ENCODE assay signal across 20 cellular contexts in genomic region chr6:164690241-164690640, GRCh38.
"Had no signal": no experiment of that assay in that cellular context is flagged by ENCODE, and none has a peak within 500 bp of the region (broad histone marks: within the 10 kb centered on the region; RNA-seq: fewer than 3 reads in every experiment).

No MANE protein-coding gene starts in this region.

- H3K27me3 ChIP-seq: neural progenitor cell, sigmoid colon, stomach had no signal

- H3K9me3 ChIP-seq: left ventricle myocardium inferior, lower lobe of right lung, psoas muscle had no signal

- H3K9ac ChIP-seq: neural progenitor cell, parathyroid adenoma had no signal

- DNase-seq: cortex of kidney; effector memory CD4-positive, alpha-beta T cell; immature natural killer cell; kidney; left cardiac atrium; left ventricle myocardium inferior; lower lobe of right lung; psoas muscle; sigmoid colon; small intestine; stimulated activated CD4-positive, alpha-beta T cell treated with anti-CD3 and anti-CD28 coated beads, Interleukin-12 subunit alpha, Interleukin-12 subunit beta, amount 100 ng/mL, for 4 hours; stimulated activated naive CD4-positive, alpha-beta T cell; stomach; trophoblast cell had no signal

- H3K4me1 ChIP-seq: lower lobe of right lung, parathyroid adenoma, psoas muscle, sigmoid colon, stomach had no signal

- ATAC-seq: esophagus mucosa; left cardiac atrium; lower lobe of right lung; natural killer cell treated with Interleukin-12 subunit alpha and Interleukin-12 subunit beta and Interleukin-15 and Interleukin-18, amount 100 ng/mL, for 72 hours; psoas muscle had no signal

- H3K27ac ChIP-seq: left ventricle myocardium inferior, lower lobe of right lung, neural progenitor cell, parathyroid adenoma, psoas muscle, sigmoid colon, stomach had no signal

- H3K79me2 ChIP-seq: parathyroid adenoma had no signal

- H3K36me3 ChIP-seq: left ventricle myocardium inferior, lower lobe of right lung, neural progenitor cell, sigmoid colon, stomach had no signal

- H3K27ac Mint-ChIP-seq: immature natural killer cell; memory B cell; mesothelial cell of epicardium; natural killer cell treated with Interleukin-12 subunit alpha and Interleukin-12 subunit beta and Interleukin-15 and Interleukin-18, amount 100 ng/mL, for 72 hours; neural progenitor cell had no signal

- H3K36me3 Mint-ChIP-seq: immature natural killer cell; memory B cell; mesothelial cell of epicardium; natural killer cell treated with Interleukin-12 subunit alpha and Interleukin-12 subunit beta and Interleukin-15 and Interleukin-18, amount 100 ng/mL, for 72 hours; neural progenitor cell had no signal

- H3K4me3 ChIP-seq: left ventricle myocardium inferior, lower lobe of right lung, neural progenitor cell, psoas muscle, sigmoid colon, stomach had no signal

- H3K4me2 ChIP-seq: neural progenitor cell had no signal

- H2AFZ ChIP-seq: neural progenitor cell, parathyroid adenoma had no signal
